38 cellular contexts compared by ENCODE assay signal in genomic region chr16:22786284-22786683, GRCh38. TPM values are rescaled to one million over a fixed set of nuclear protein-coding genes. Genes with fewer than 3 reads are reported as not detected.
"Had no signal": no experiment of that assay in that cellular context is flagged by ENCODE, and none has a peak within 500 bp of the region (broad histone marks: within the 10 kb centered on the region; RNA-seq: fewer than 3 reads in every experiment).

No MANE protein-coding gene starts in this region.

- H3K9me3 Mint-ChIP-seq: activated CD4-positive, alpha-beta memory T cell treated with anti-CD3 and anti-CD28 coated beads for 36 hours; activated naive CD4-positive, alpha-beta T cell treated with anti-CD3 and anti-CD28 coated beads, Interleukin-2, amount 50 U/mL, for 24 hours; activated naive CD8-positive, alpha-beta T cell treated with anti-CD3 and anti-CD28 coated beads, Interleukin-2, amount 10 ng/mL, durations not matched to agents 7 days and 5 days; activated T-cell treated with anti-CD3 and anti-CD28 coated beads, Interleukin-2, amount 50 U/mL, for 72 hours; activated T-helper 17 cell treated with anti-CD3 and anti-CD28 coated beads, Interleukin-2, amount 50 U/mL, for 72 hours; central memory CD8-positive, alpha-beta T cell had no signal

- H3K4me3 ChIP-seq: ascending aorta, cardiac muscle cell, PC-9 had no signal

- H3K4me2 ChIP-seq: PC-9 had no signal

- H3K4me3 Mint-ChIP-seq: activated B cell treated with CpG ODN at 0.5 μM for 24 hours; activated CD4-positive, alpha-beta memory T cell treated with anti-CD3 and anti-CD28 coated beads for 36 hours; activated naive CD4-positive, alpha-beta T cell treated with anti-CD3 and anti-CD28 coated beads, Interleukin-2, amount 50 U/mL, for 24 hours; activated naive CD8-positive, alpha-beta T cell treated with anti-CD3 and anti-CD28 coated beads, Interleukin-2, amount 10 ng/mL, durations not matched to agents 7 days and 5 days; activated T-cell treated with anti-CD3 and anti-CD28 coated beads, Interleukin-2, amount 50 U/mL, for 72 hours; activated T-helper 17 cell treated with anti-CD3 and anti-CD28 coated beads, Interleukin-2, amount 50 U/mL, for 72 hours; central memory CD8-positive, alpha-beta T cell had no signal

- H3K27ac Mint-ChIP-seq: activated B cell treated with CpG ODN at 0.5 μM for 24 hours; activated CD4-positive, alpha-beta memory T cell treated with anti-CD3 and anti-CD28 coated beads for 36 hours; activated naive CD4-positive, alpha-beta T cell treated with anti-CD3 and anti-CD28 coated beads, Interleukin-2, amount 50 U/mL, for 24 hours; activated naive CD8-positive, alpha-beta T cell treated with anti-CD3 and anti-CD28 coated beads, Interleukin-2, amount 10 ng/mL, durations not matched to agents 7 days and 5 days; activated T-cell treated with anti-CD3 and anti-CD28 coated beads, Interleukin-2, amount 50 U/mL, for 72 hours; activated T-helper 17 cell treated with anti-CD3 and anti-CD28 coated beads, Interleukin-2, amount 50 U/mL, for 72 hours had no signal

- H3K27me3 ChIP-seq: ascending aorta, cardiac muscle cell had no signal

- DNase-seq: activated B cell treated with CpG ODN at 0.5 μM for 24 hours; activated CD4-positive, alpha-beta memory T cell treated with anti-CD3 and anti-CD28 coated beads for 36 hours; activated CD4-positive, alpha-beta T cell treated with anti-CD3 and anti-CD28 coated beads for 4 hours; activated CD4-positive, alpha-beta T cell treated with anti-CD3 and anti-CD28 coated beads, Interleukin-2, amount 50 U/mL, for 1 hour; activated CD4-positive, CD25-positive, alpha-beta regulatory T cell treated with anti-CD3 and anti-CD28 coated beads, Interleukin-2, amount 50 U/mL, for 72 hours; activated effector memory CD4-positive, alpha-beta T cell treated with anti-CD3 and anti-CD28 coated beads, Interleukin-2, amount 50 U/mL, for 16 hours; activated naive CD4-positive, alpha-beta T cell; activated naive CD8-positive, alpha-beta T cell treated with anti-CD3 and anti-CD28 coated beads, Interleukin-2, amount 10 ng/mL, durations not matched to agents 7 days and 5 days; activated T-cell treated with anti-CD3 and anti-CD28 coated beads, Interleukin-2, amount 50 U/mL, for 1 hour; activated T-cell treated with anti-CD3 and anti-CD28 coated beads, Interleukin-2, amount 50 U/mL, for 72 hours; amygdala; NCI-H1092; NCI-H1436 treated with DMSO at 0.1 percent for 48 hours; NCI-H1694 treated with DMSO at 0.1 percent for 48 hours; NCI-H2029; NCI-H2107; NCI-H2171; NCI-H510A; NCI-H526; NCI-H748 treated with DMSO at 0.1 percent for 48 hours; NK-92 treated with Interleukin-12 subunit alpha and Interleukin-12 subunit beta, amount 100 ng/mL, for 24 hours; PC-9; Right ventricle myocardium superior; SW 1271; T-helper 1 cell; T-helper 2 cell; T-helper 9 cell had no signal

- H2AFZ ChIP-seq: PC-9 had no signal

- H3K27ac ChIP-seq: ascending aorta, cardiac muscle cell, PC-9, VCaP had no signal

- H3K4me1 Mint-ChIP-seq: activated B cell treated with CpG ODN at 0.5 μM for 24 hours; activated T-helper 17 cell treated with anti-CD3 and anti-CD28 coated beads, Interleukin-2, amount 50 U/mL, for 72 hours had no signal

- H3K36me3 Mint-ChIP-seq: activated CD4-positive, alpha-beta memory T cell treated with anti-CD3 and anti-CD28 coated beads for 36 hours; activated naive CD4-positive, alpha-beta T cell treated with anti-CD3 and anti-CD28 coated beads, Interleukin-2, amount 50 U/mL, for 24 hours; activated naive CD8-positive, alpha-beta T cell treated with anti-CD3 and anti-CD28 coated beads, Interleukin-2, amount 10 ng/mL, durations not matched to agents 7 days and 5 days had no signal

- H3K36me3 ChIP-seq: ascending aorta, cardiac muscle cell had no signal

- H3K9me3 ChIP-seq: ascending aorta had no signal

- ATAC-seq: activated T-cell treated with anti-CD3 and anti-CD28 coated beads, Interleukin-2, amount 50 U/mL, for 72 hours; activated T-helper 17 cell treated with anti-CD3 and anti-CD28 coated beads, Interleukin-2, amount 50 U/mL, for 72 hours had no signal

RNA-seq across cellular contexts. Expression of gene HS3ST2, which starts 27.7 kb away (rescaled TPM):
- total RNA-seq: activated B cell treated with CpG ODN at 0.5 μM for 24 hours; activated CD4-positive, alpha-beta memory T cell treated with anti-CD3 and anti-CD28 coated beads for 36 hours; activated CD8-positive, alpha-beta memory T cell treated with anti-CD3 and anti-CD28 coated beads for 36 hours; activated T-cell treated with anti-CD3 and anti-CD28 coated beads, Interleukin-2, amount 50 U/mL, for 72 hours; activated T-helper 17 cell treated with anti-CD3 and anti-CD28 coated beads, Interleukin-2, amount 50 U/mL, for 72 hours; cardiac muscle cell; chondrocyte; LHCN-M2; M059J; OCI-LY7 had no signal
- polyA plus RNA-seq: cardiac muscle cell had no signal
